ENCODE assay signal across 32 cellular contexts in genomic region chr7:80028717-80029116, GRCh38.
"Had no signal": no experiment of that assay in that cellular context is flagged by ENCODE, and none has a peak within 500 bp of the region (broad histone marks: within the 10 kb centered on the region; RNA-seq: fewer than 3 reads in every experiment).

No MANE protein-coding gene starts in this region.

- DNase-seq: activated B cell treated with CpG ODN at 0.5 μM for 24 hours; activated CD4-positive, alpha-beta memory T cell treated with anti-CD3 and anti-CD28 coated beads for 36 hours; activated CD4-positive, alpha-beta T cell treated with anti-CD3 and anti-CD28 coated beads for 4 hours; activated CD4-positive, alpha-beta T cell treated with anti-CD3 and anti-CD28 coated beads, Interleukin-2, amount 10 ng/mL, durations not matched to agents 24 days and 14 days; activated CD4-positive, alpha-beta T cell treated with anti-CD3 and anti-CD28 coated beads, Interleukin-2, amount 50 U/mL, for 1 hour; activated CD4-positive, alpha-beta T cell treated with anti-CD3 and anti-CD28 coated beads, Interleukin-2, amount 50 U/mL, for 4 hours; activated CD4-positive, CD25-positive, alpha-beta regulatory T cell treated with anti-CD3 and anti-CD28 coated beads, Interleukin-2, amount 50 U/mL, for 72 hours; activated CD8-positive, alpha-beta memory T cell treated with anti-CD3 and anti-CD28 coated beads, Interleukin-2, amount 50 U/mL, for 4 hours; activated CD8-positive, alpha-beta T cell treated with anti-CD3 and anti-CD28 coated beads for 36 hours; activated effector memory CD4-positive, alpha-beta T cell treated with anti-CD3 and anti-CD28 coated beads, Interleukin-2, amount 50 U/mL, for 16 hours; activated gamma-delta T cell treated with Interleukin-2 at 50 U/mL for 16 hours; activated naive CD4-positive, alpha-beta T cell; activated naive CD4-positive, alpha-beta T cell treated with anti-CD3 and anti-CD28 coated beads for 36 hours; activated naive CD4-positive, alpha-beta T cell treated with anti-CD3 and anti-CD28 coated beads, Interleukin-2, amount 50 U/mL, for 16 hours; activated T-cell treated with anti-CD3 and anti-CD28 coated beads for 4 hours; activated T-cell treated with anti-CD3 and anti-CD28 coated beads, Interleukin-2, amount 50 U/mL, for 1 hour; activated T-cell treated with anti-CD3 and anti-CD28 coated beads, Interleukin-2, amount 50 U/mL, for 4 hours; activated T-cell treated with anti-CD3 and anti-CD28 coated beads, Interleukin-2, amount 50 U/mL, for 72 hours; adrenal gland; amniotic stem cell; aorta; body of pancreas; brain microvascular endothelial cell; central memory CD4-positive, alpha-beta T cell; T-helper 2 cell; T-helper 9 cell had no signal

- H3K9me3 ChIP-seq: adrenal gland, body of pancreas, breast epithelium had no signal

- H3K4me1 ChIP-seq: adrenal gland, body of pancreas, breast epithelium had no signal

- H3K4me3 ChIP-seq: adrenal gland, body of pancreas, breast epithelium had no signal

- H3K36me3 ChIP-seq: adrenal gland, brain microvascular endothelial cell, breast epithelium had no signal

- H3K4me1 Mint-ChIP-seq: activated B cell treated with CpG ODN at 0.5 μM for 24 hours; activated CD4-positive, alpha-beta T cell treated with anti-CD3 and anti-CD28 coated beads, Interleukin-2, amount 10 ng/mL, durations not matched to agents 24 days and 14 days; activated T-helper 17 cell treated with anti-CD3 and anti-CD28 coated beads, Interleukin-2, amount 50 U/mL, for 72 hours had no signal

- H3K9me3 Mint-ChIP-seq: activated CD4-positive, alpha-beta T cell treated with anti-CD3 and anti-CD28 coated beads, Interleukin-2, amount 10 ng/mL, durations not matched to agents 24 days and 14 days; activated CD8-positive, alpha-beta T cell treated with anti-CD3 and anti-CD28 coated beads for 36 hours; activated naive CD4-positive, alpha-beta T cell treated with anti-CD3 and anti-CD28 coated beads for 36 hours; T-helper 2 cell treated with Interferon-gamma antibody and Interleukin-4, amounts not matched to agents 5 μg/mL and 100 μg/mL, for 36 hours had no signal

- H3K27ac ChIP-seq: adrenal gland, body of pancreas, brain microvascular endothelial cell, breast epithelium, VCaP had no signal

- H3K27ac Mint-ChIP-seq: activated B cell treated with CpG ODN at 0.5 μM for 24 hours; activated CD4-positive, alpha-beta memory T cell treated with anti-CD3 and anti-CD28 coated beads for 36 hours; activated CD4-positive, alpha-beta T cell treated with anti-CD3 and anti-CD28 coated beads, Interleukin-2, amount 10 ng/mL, durations not matched to agents 24 days and 14 days; activated CD8-positive, alpha-beta T cell treated with anti-CD3 and anti-CD28 coated beads for 36 hours; activated naive CD4-positive, alpha-beta T cell treated with anti-CD3 and anti-CD28 coated beads for 36 hours; activated naive CD4-positive, alpha-beta T cell treated with anti-CD3 and anti-CD28 coated beads, Interleukin-2, amount 50 U/mL, for 72 hours; activated T-cell treated with anti-CD3 and anti-CD28 coated beads, Interleukin-2, amount 50 U/mL, for 72 hours; activated T-helper 1 cell treated with anti-CD3 and anti-CD28 coated beads, Interleukin-12 subunit alpha, Interleukin-12 subunit beta, Interleukin-2, Interleukin-4 antibody, amounts not matched to agents 30 ng/mL and 10 ng/mL and 1 ng/mL, durations not matched to agents 14 hours and 24 hours and 36 hours; activated T-helper 17 cell treated with anti-CD3 and anti-CD28 coated beads, Interleukin-2, amount 50 U/mL, for 72 hours; T-helper 2 cell treated with Interferon-gamma antibody and Interleukin-4, amounts not matched to agents 5 μg/mL and 100 μg/mL, for 36 hours had no signal

- ATAC-seq: activated CD8-positive, alpha-beta T cell treated with anti-CD3 and anti-CD28 coated beads for 36 hours; activated naive CD4-positive, alpha-beta T cell treated with anti-CD3 and anti-CD28 coated beads, Interleukin-2, amount 50 U/mL, for 72 hours; activated T-cell treated with anti-CD3 and anti-CD28 coated beads, Interleukin-2, amount 50 U/mL, for 4 hours; activated T-cell treated with anti-CD3 and anti-CD28 coated beads, Interleukin-2, amount 50 U/mL, for 72 hours; activated T-helper 17 cell treated with anti-CD3 and anti-CD28 coated beads, Interleukin-2, amount 50 U/mL, for 72 hours; body of pancreas had no signal

- H3K4me3 Mint-ChIP-seq: activated B cell treated with CpG ODN at 0.5 μM for 24 hours; activated CD4-positive, alpha-beta memory T cell treated with anti-CD3 and anti-CD28 coated beads for 36 hours; activated CD4-positive, alpha-beta T cell treated with anti-CD3 and anti-CD28 coated beads, Interleukin-2, amount 10 ng/mL, durations not matched to agents 24 days and 14 days; activated CD8-positive, alpha-beta T cell treated with anti-CD3 and anti-CD28 coated beads for 36 hours; activated naive CD4-positive, alpha-beta T cell treated with anti-CD3 and anti-CD28 coated beads for 36 hours; activated T-cell treated with anti-CD3 and anti-CD28 coated beads, Interleukin-2, amount 50 U/mL, for 4 hours; activated T-cell treated with anti-CD3 and anti-CD28 coated beads, Interleukin-2, amount 50 U/mL, for 72 hours; activated T-helper 1 cell treated with anti-CD3 and anti-CD28 coated beads, Interleukin-12 subunit alpha, Interleukin-12 subunit beta, Interleukin-2, Interleukin-4 antibody, amounts not matched to agents 30 ng/mL and 10 ng/mL and 1 ng/mL, durations not matched to agents 14 hours and 24 hours and 36 hours; activated T-helper 17 cell treated with anti-CD3 and anti-CD28 coated beads, Interleukin-2, amount 50 U/mL, for 72 hours; T-helper 2 cell treated with Interferon-gamma antibody and Interleukin-4, amounts not matched to agents 5 μg/mL and 100 μg/mL, for 36 hours had no signal

- H3K27me3 Mint-ChIP-seq: activated B cell treated with CpG ODN at 0.5 μM for 24 hours; activated CD4-positive, alpha-beta memory T cell treated with anti-CD3 and anti-CD28 coated beads for 36 hours; activated CD4-positive, alpha-beta T cell treated with anti-CD3 and anti-CD28 coated beads, Interleukin-2, amount 10 ng/mL, durations not matched to agents 24 days and 14 days; activated CD8-positive, alpha-beta T cell treated with anti-CD3 and anti-CD28 coated beads for 36 hours; activated T-helper 17 cell treated with anti-CD3 and anti-CD28 coated beads, Interleukin-2, amount 50 U/mL, for 72 hours had no signal

- H3K27me3 ChIP-seq: adrenal gland, body of pancreas, brain microvascular endothelial cell, breast epithelium had no signal
